Comparison of ENCODE assay signal across 13 cellular contexts in the genomic region with DNA sequence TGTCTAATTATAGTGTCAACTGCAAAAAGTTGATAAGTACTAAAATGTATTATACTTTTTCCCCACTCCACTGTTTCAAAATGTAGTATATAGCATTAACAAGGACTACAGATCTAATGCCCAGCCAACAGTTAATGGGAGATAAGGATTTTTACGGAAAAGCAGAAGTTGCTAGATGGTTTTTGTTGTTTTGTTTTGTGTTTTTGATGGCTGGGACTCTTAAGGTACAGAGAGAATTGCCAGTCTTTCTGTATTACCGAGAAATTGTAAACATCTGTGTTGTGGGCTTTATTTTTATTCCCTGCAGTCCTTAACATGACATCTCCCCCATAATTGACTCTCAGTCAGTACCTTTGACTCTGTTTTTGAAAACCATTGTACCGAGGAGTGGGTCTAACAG. TPM values are rescaled to one million over a fixed set of nuclear protein-coding genes. Genes with fewer than 3 reads are reported as not detected.
DNase-seq lines count a peak whose midpoint lies in the region; ATAC-seq and TF ChIP-seq lines count a peak whose summit lies in the region.
"Had no signal": no experiment of that assay in that cellular context is flagged by ENCODE, and none has a peak within 500 bp of the region (broad histone marks: within the 10 kb centered on the region; RNA-seq: fewer than 3 reads in every experiment).

No MANE protein-coding gene starts in this region.

- H4K20me1 ChIP-seq in osteoblast (ENCODE audit: insufficient read depth, low read length): no peaks in the 10 kb centered on the region

- peak overlapping the region; percentile 59 for H3K4me2 ChIP-seq in osteoblast (ENCODE audit: insufficient read depth, low read length)

- H2AFZ ChIP-seq in osteoblast (ENCODE audit: low read length): no peak overlapping the region

- intact Hi-C loops in heart right ventricle (cut with DNase I) (loop anchor here in 4 of 10 donors (5.0 kb wide), 1 partner anchor 40 kb away; no protein-coding TSS in a partner anchor), cardiac septum (cut with DNase I) (loop anchor here (5.0 kb wide), 1 partner anchor 45 kb away; the partner anchor contains the start of gene TRIO), dorsolateral prefrontal cortex (cut with DNase I) (no loop called here), vagina (cut with DNase I) (no loop called here)

- no peak for TF ChIP-seq POLR2A in vagina (IDR thresholded peaks at IDR 0.05)
- TF ChIP-seq POLR2A in upper lobe of left lung (IDR thresholded peaks at IDR 0.05): no peak

- H3K27me3 ChIP-seq in heart right ventricle (no peaks in the 10 kb centered on the region), dorsolateral prefrontal cortex (no peaks in the 10 kb centered on the region), osteoblast (ENCODE audit: insufficient read depth, low read length) (no peaks in the 10 kb centered on the region), vagina (no peaks in the 10 kb centered on the region), upper lobe of left lung (no peaks in the 10 kb centered on the region)

- H3K4me3 ChIP-seq in heart right ventricle (no peak overlapping the region), dorsolateral prefrontal cortex (no peak overlapping the region), osteoblast (ENCODE audit: insufficient read depth, low read length) (no peak overlapping the region), vagina (no peak overlapping the region), upper lobe of left lung (no peak overlapping the region)

- H3K27ac ChIP-seq in heart right ventricle (peak overlapping the region in 8 of 10 donors; percentile 0 to 79 (median 40)), dorsolateral prefrontal cortex (peak overlapping the region in 31 of 59 donors; percentile 6 to 93 (median 76)), osteoblast (ENCODE audit: low read depth, low read length) (peak overlapping the region; percentile 91), vagina (peak overlapping the region; percentile 80), upper lobe of left lung (peak overlapping the region in 2 of 4 donors; percentile 83 to 90)

- H3K36me3 ChIP-seq in heart right ventricle: no peaks in the 10 kb centered on the region
- H3K36me3 ChIP-seq in osteoblast (ENCODE audit: insufficient read depth, low read length): no peaks in the 10 kb centered on the region
- no peaks in the 10 kb centered on the region for H3K36me3 ChIP-seq in vagina
- no peaks in the 10 kb centered on the region for H3K36me3 ChIP-seq in upper lobe of left lung

- no peak for DNase-seq in heart right ventricle
- no peak for DNase-seq in cardiac septum (ENCODE audit: low spot score)
- DNase-seq in dorsolateral prefrontal cortex: no peak
- DNase-seq in osteoblast (ENCODE audit: insufficient read length, low spot score, missing footprints): no peak
- no peak for DNase-seq in vagina (ENCODE audit: extremely low spot score in 2 of 2)
- DNase-seq in NCI-H526 treated with DMSO at 0.1 percent for 48 hours (lab: John Stamatoyannopoulos, UW): no peak
- no peak for DNase-seq in SW480 (ENCODE audit: low spot score)
- no peak for DNase-seq in upper lobe of left lung
- DNase-seq: activated CD8-positive, alpha-beta memory T cell treated with anti-CD3 and anti-CD28 coated beads, Interleukin-2, amount 10 ng/mL, durations not matched to agents 7 days and 5 days; activated naive CD4-positive, alpha-beta T cell treated with Interleukin-2 at 50 U/mL for 16 hours; naive thymus-derived CD8-positive, alpha-beta T cell; NCI-H2227 treated with DMSO at 0.1 percent for 48 hours; stimulated activated CD4-positive, alpha-beta T cell treated with anti-CD3 and anti-CD28 coated beads, Interleukin-4, amount 100 ng/mL, for 4 hours had no signal

- no peak for TF ChIP-seq CTCF in heart right ventricle (IDR thresholded peaks at IDR 0.05)
- TF ChIP-seq CTCF in dorsolateral prefrontal cortex (IDR thresholded peaks at IDR 0.05 in 54 of 56, conservative IDR thresholded peaks at IDR 0.05 in 2 of 56; ENCODE audit: low read depth in 1 of 56, partially characterized antibody in 56 of 56): no peak
- TF ChIP-seq CTCF in osteoblast (IDR thresholded peaks at IDR 0.05; ENCODE audit: extremely low read depth, low read depth, low read length): no peak
- no peak for TF ChIP-seq CTCF in vagina (IDR thresholded peaks at IDR 0.05)
- no peak for TF ChIP-seq CTCF in upper lobe of left lung (IDR thresholded peaks at IDR 0.05)

- H3K9me3 ChIP-seq in heart right ventricle (no peaks in the 10 kb centered on the region), osteoblast (ENCODE audit: low read depth, low read length) (no peaks in the 10 kb centered on the region), vagina (no peaks in the 10 kb centered on the region), upper lobe of left lung (no peaks in the 10 kb centered on the region)

- H3K4me1 ChIP-seq in heart right ventricle (peaks cover 32 to 100% (median 86%) of the 10 kb centered on the region in 9 donors), osteoblast (ENCODE audit: insufficient read depth, low read length) (peaks cover 97% of the 10 kb centered on the region), vagina (peaks cover 74% of the 10 kb centered on the region), upper lobe of left lung (peaks cover 42 to 79% (median 56%) of the 10 kb centered on the region in 4 donors)

- WGBS in heart right ventricle, 2 donors: 66 to 69% methylated on average over 3 of the region's 3 CpGs
- 58 to 66% methylated on average over 3 of the region's 3 CpGs for WGBS in upper lobe of left lung, 2 donors

- TF ChIP-seq EP300 in upper lobe of left lung (IDR thresholded peaks at IDR 0.05): no peak

- H3K79me2 ChIP-seq in osteoblast (ENCODE audit: insufficient read depth, low read length): peaks cover 83% of the 10 kb centered on the region

- ATAC-seq in heart right ventricle (no peak), upper lobe of left lung (ENCODE audit: low FRiP score in 2 of 2) (no peak)
- ATAC-seq: activated CD8-positive, alpha-beta memory T cell treated with anti-CD3 and anti-CD28 coated beads, Interleukin-2, amount 10 ng/mL, durations not matched to agents 7 days and 5 days; naive thymus-derived CD8-positive, alpha-beta T cell had no signal

RNA-seq across cellular contexts. Expression of gene TRIO, which starts 44.0 kb away (rescaled TPM):
- total RNA-seq in heart right ventricle: 10 to 100 TPM; 47.2 to 71.4 (median 61.9) TPM
- 10 to 100 TPM; 26.2 to 85.2 TPM for polyA plus RNA-seq in heart right ventricle
- total RNA-seq in cardiac septum: 89.8 TPM
- total RNA-seq in dorsolateral prefrontal cortex: 100 to 1,000 TPM; 171 to 414 (median 292) TPM
- 246 and 274 TPM in 2 replicates for total RNA-seq in osteoblast
- total RNA-seq in vagina: 142 TPM
- 100 to 1,000 TPM; 138 to 408 (median 156) TPM for total RNA-seq in upper lobe of left lung
